In the genomic region with DNA sequence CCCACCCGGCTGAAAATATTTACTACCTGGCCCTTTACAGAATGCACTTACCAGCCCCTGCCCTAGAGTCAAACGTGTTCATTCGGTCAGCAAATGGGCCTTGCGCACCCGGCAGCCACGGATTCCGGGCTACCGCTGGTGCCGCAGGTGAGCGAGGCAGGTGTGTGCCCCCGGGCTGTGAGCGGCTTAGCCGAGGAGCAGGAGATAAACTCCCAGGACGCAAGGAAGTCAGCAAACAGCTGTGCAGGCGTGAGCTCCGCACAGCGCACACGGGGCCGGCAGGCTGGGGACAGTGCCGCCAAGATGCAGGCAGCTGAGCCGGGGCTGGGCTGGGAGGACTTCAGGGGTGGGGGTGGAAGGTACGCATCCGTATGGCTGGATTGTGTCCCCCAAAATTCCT, we compare ENCODE assay signal across 1 cellular context.
TF ChIP-seq lines count a peak whose summit lies in the region.

No MANE protein-coding gene starts in this region.

TF ChIP-seq in H1, 55 proteins besides CTCF, POLR2A, EP300 and RAD21 (continued from another document):
- TF ChIP-seq TAF1 (IDR thresholded peaks at IDR 0.05; ENCODE audit: low read depth, low read length), result no peak
- TF ChIP-seq CHD2 (IDR thresholded peaks at IDR 0.05; ENCODE audit: low read length), result no peak
- no peak for TF ChIP-seq RFX5 (IDR thresholded peaks at IDR 0.05; ENCODE audit: borderline replicate concordance, low read depth, low read length)
- no peak for TF ChIP-seq POU5F1 (IDR thresholded peaks at IDR 0.05; ENCODE audit: low read depth, low read length)
- TF ChIP-seq CTBP2 (IDR thresholded peaks at IDR 0.05; ENCODE audit: borderline replicate concordance, insufficient read depth, insufficient read length, low read length), result no peak
- no peak for TF ChIP-seq RBBP5 (IDR thresholded peaks at IDR 0.05; ENCODE audit: borderline replicate concordance, low read depth, low read length)
- TF ChIP-seq SP1 (IDR thresholded peaks at IDR 0.05; ENCODE audit: low read depth, low read length), result no peak
- no peak for TF ChIP-seq ASH2L (IDR thresholded peaks at IDR 0.05; ENCODE audit: low read length)
- TF ChIP-seq SIX5 (IDR thresholded peaks at IDR 0.05; ENCODE audit: low read depth, low read length), result no peak
- TF ChIP-seq POLR2AphosphoS5 (IDR thresholded peaks at IDR 0.05; ENCODE audit: low read depth, low read length), result no peak
